Comparison of ENCODE assay signal across 19 cellular contexts in genomic region chr18:55859116-55859515, GRCh38.
DNase-seq lines count a peak whose midpoint lies in the region; ATAC-seq and TF ChIP-seq lines count a peak whose summit lies in the region.
"Had no signal": no experiment of that assay in that cellular context is flagged by ENCODE, and none has a peak within 500 bp of the region (broad histone marks: within the 10 kb centered on the region; RNA-seq: fewer than 3 reads in every experiment).

No MANE protein-coding gene starts in this region.

- CTCF ChIA-PET in MCF 10A (lab: Yijun Ruan, JAX): interaction anchor here (0.6 to 1.6 kb wide), 6 partner anchors 9 to 1801 kb away, joined by 3 to 5 read pairs (median 4); no protein-coding TSS in a partner anchor
- CTCF ChIA-PET in activated CD4-positive, alpha-beta memory T cell treated with anti-CD3 and anti-CD28 coated beads, Interleukin-2, amount 10 ng/mL, durations not matched to agents 7 days and 5 days (lab: Charles Lee): no interaction called here

- TF ChIP-seq EP300 in suprapubic skin (IDR thresholded peaks at IDR 0.05): no peak

- H3K9me3 ChIP-seq in breast epithelium (no peaks in the 10 kb centered on the region), ascending aorta (no peaks in the 10 kb centered on the region), suprapubic skin (no peaks in the 10 kb centered on the region)
- H3K9me3 ChIP-seq: left lung had no signal

- no peaks in the 10 kb centered on the region for H3K9me3 Mint-ChIP-seq in MCF 10A (ENCODE audit: unreplicated experiment)
- H3K9me3 Mint-ChIP-seq in memory B cell: no peaks in the 10 kb centered on the region
- no peaks in the 10 kb centered on the region for H3K9me3 Mint-ChIP-seq in stimulated activated naive B cell treated with anti-CD40 and anti-IgM and Interleukin-4, amounts not matched to agents 10 μg/mL and 1 μg/mL and 100 μg/mL, for 72 hours
- H3K9me3 Mint-ChIP-seq in activated CD4-positive, alpha-beta memory T cell treated with anti-CD3 and anti-CD28 coated beads, Interleukin-2, amount 10 ng/mL, durations not matched to agents 7 days and 5 days: peaks cover 18% of the 10 kb centered on the region
- H3K9me3 Mint-ChIP-seq: GM23338, type B pancreatic cell had no signal

- H3K27me3 Mint-ChIP-seq in MCF 10A (ENCODE audit: insufficient read depth, unreplicated experiment) (no peaks in the 10 kb centered on the region), memory B cell (peaks cover 4% of the 10 kb centered on the region)
- peaks cover 4 to 10% of the 10 kb centered on the region in 2 donors for H3K27me3 Mint-ChIP-seq in stimulated activated naive B cell treated with anti-CD40 and anti-IgM and Interleukin-4, amounts not matched to agents 10 μg/mL and 1 μg/mL and 100 μg/mL, for 72 hours
- no peaks in the 10 kb centered on the region for H3K27me3 Mint-ChIP-seq in activated CD4-positive, alpha-beta memory T cell treated with anti-CD3 and anti-CD28 coated beads, Interleukin-2, amount 10 ng/mL, durations not matched to agents 7 days and 5 days
- H3K27me3 Mint-ChIP-seq: activated T-helper 17 cell treated with anti-CD3 and anti-CD28 coated beads, Interleukin-2, amount 50 U/mL, for 72 hours; naive thymus-derived CD4-positive, alpha-beta T cell; type B pancreatic cell had no signal

- TF ChIP-seq POLR2A in breast epithelium (IDR thresholded peaks at IDR 0.05) (no peak), suprapubic skin (IDR thresholded peaks at IDR 0.05) (no peak)

- H3K4me1 Mint-ChIP-seq in MCF 10A (ENCODE audit: insufficient read depth, unreplicated experiment): peaks cover 41% of the 10 kb centered on the region
- peaks cover 6% of the 10 kb centered on the region for H3K4me1 Mint-ChIP-seq in memory B cell
- peaks cover 2 to 5% of the 10 kb centered on the region in 2 donors for H3K4me1 Mint-ChIP-seq in stimulated activated naive B cell treated with anti-CD40 and anti-IgM and Interleukin-4, amounts not matched to agents 10 μg/mL and 1 μg/mL and 100 μg/mL, for 72 hours
- H3K4me1 Mint-ChIP-seq in activated CD4-positive, alpha-beta memory T cell treated with anti-CD3 and anti-CD28 coated beads, Interleukin-2, amount 10 ng/mL, durations not matched to agents 7 days and 5 days: no peaks in the 10 kb centered on the region
- H3K4me1 Mint-ChIP-seq: activated T-helper 17 cell treated with anti-CD3 and anti-CD28 coated beads, Interleukin-2, amount 50 U/mL, for 72 hours; naive thymus-derived CD4-positive, alpha-beta T cell had no signal

- H3K4me1 ChIP-seq in breast epithelium: no peaks in the 10 kb centered on the region
- no peaks in the 10 kb centered on the region for H3K4me1 ChIP-seq in ascending aorta
- peaks cover 6% of the 10 kb centered on the region for H3K4me1 ChIP-seq in suprapubic skin
- H3K4me1 ChIP-seq: left lung had no signal

- no peak for DNase-seq in breast epithelium (ENCODE audit: low spot score in 2 of 2)
- no peak for DNase-seq in MCF 10A (ENCODE audit: unreplicated experiment)
- no peak for DNase-seq in ascending aorta (ENCODE audit: low spot score in 2 of 2)
- DNase-seq in memory B cell (ENCODE audit: low spot score in 2 of 2): no peak
- no peak for DNase-seq in suprapubic skin (ENCODE audit: low spot score in 2 of 2)
- no peak for DNase-seq in stimulated activated naive B cell treated with anti-CD40 and anti-IgM and Interleukin-4, amounts not matched to agents 10 μg/mL and 1 μg/mL and 100 μg/mL, for 72 hours
- DNase-seq in stimulated activated CD4-positive, alpha-beta T cell treated with anti-CD3 and anti-CD28 coated beads, Interleukin-2, amount 100 ng/mL, for 48 hours: no peak
- DNase-seq in activated CD4-positive, alpha-beta memory T cell treated with anti-CD3 and anti-CD28 coated beads, Interleukin-2, amount 10 ng/mL, durations not matched to agents 7 days and 5 days: no peak
- DNase-seq: activated CD4-positive, alpha-beta T cell treated with anti-CD3 and anti-CD28 coated beads, Interleukin-2, amount 50 U/mL, for 48 hours; amniotic stem cell; left lung; naive thymus-derived CD4-positive, alpha-beta T cell; NCI-H187 treated with DMSO at 0.1 percent for 48 hours; NCI-H510A treated with DMSO at 0.1 percent for 48 hours; PC-9; stimulated activated CD8-positive, alpha-beta memory T cell treated with anti-CD3 and anti-CD28 coated beads, Interleukin-4, amount 100 ng/mL, for 48 hours had no signal

- no peak for ATAC-seq in memory B cell (ENCODE audit: low read depth)
- ATAC-seq in stimulated activated naive B cell treated with anti-CD40 and anti-IgM and Interleukin-4, amounts not matched to agents 10 μg/mL and 1 μg/mL and 100 μg/mL, for 72 hours (replicated peaks): no peak
- ATAC-seq: activated T-helper 17 cell treated with anti-CD3 and anti-CD28 coated beads, Interleukin-2, amount 50 U/mL, for 72 hours; GM23338; left lung; naive thymus-derived CD4-positive, alpha-beta T cell had no signal

- POLR2A ChIA-PET in MCF 10A (lab: Yijun Ruan, JAX): no interaction called here
- POLR2A ChIA-PET in activated CD4-positive, alpha-beta memory T cell treated with anti-CD3 and anti-CD28 coated beads, Interleukin-2, amount 10 ng/mL, durations not matched to agents 7 days and 5 days (lab: Charles Lee): no interaction called here

- TF ChIP-seq CTCF in breast epithelium (IDR thresholded peaks at IDR 0.05) (no peak), MCF 10A (IDR thresholded peaks at IDR 0.05; ENCODE audit: unreplicated experiment) (no peak), ascending aorta (IDR thresholded peaks at IDR 0.05) (no peak), suprapubic skin (IDR thresholded peaks at IDR 0.05) (no peak)

- H3K27me3 ChIP-seq in breast epithelium (no peaks in the 10 kb centered on the region), ascending aorta (no peaks in the 10 kb centered on the region), suprapubic skin (no peaks in the 10 kb centered on the region)
- H3K27me3 ChIP-seq: left lung had no signal

- H3K4me3 Mint-ChIP-seq in MCF 10A (ENCODE audit: unreplicated experiment) (no peak overlapping the region), memory B cell (peak overlapping the region; percentile 59)
- H3K4me3 Mint-ChIP-seq in stimulated activated naive B cell treated with anti-CD40 and anti-IgM and Interleukin-4, amounts not matched to agents 10 μg/mL and 1 μg/mL and 100 μg/mL, for 72 hours: no peak overlapping the region
- H3K4me3 Mint-ChIP-seq in activated CD4-positive, alpha-beta memory T cell treated with anti-CD3 and anti-CD28 coated beads, Interleukin-2, amount 10 ng/mL, durations not matched to agents 7 days and 5 days: no peak overlapping the region
- H3K4me3 Mint-ChIP-seq: activated T-helper 17 cell treated with anti-CD3 and anti-CD28 coated beads, Interleukin-2, amount 50 U/mL, for 72 hours; GM23338; naive thymus-derived CD4-positive, alpha-beta T cell; type B pancreatic cell had no signal

- H3K27ac ChIP-seq in breast epithelium: no peak overlapping the region
- H3K27ac ChIP-seq in ascending aorta: no peak overlapping the region
- no peak overlapping the region for H3K27ac ChIP-seq in suprapubic skin
- H3K27ac ChIP-seq: left lung, PC-9 had no signal

- H3K4me3 ChIP-seq in breast epithelium: peak overlapping the region in 2 of 3 donors; percentile 23 to 26
- H3K4me3 ChIP-seq in ascending aorta: peak overlapping the region; percentile 30 to 57
- peak overlapping the region; percentile 30 for H3K4me3 ChIP-seq in suprapubic skin
- H3K4me3 ChIP-seq: GM23338, left lung, PC-9 had no signal

- H3K27ac Mint-ChIP-seq in MCF 10A (ENCODE audit: low read depth, unreplicated experiment) (no peak overlapping the region), memory B cell (no peak overlapping the region)
- no peak overlapping the region for H3K27ac Mint-ChIP-seq in stimulated activated naive B cell treated with anti-CD40 and anti-IgM and Interleukin-4, amounts not matched to agents 10 μg/mL and 1 μg/mL and 100 μg/mL, for 72 hours
- H3K27ac Mint-ChIP-seq in activated CD4-positive, alpha-beta memory T cell treated with anti-CD3 and anti-CD28 coated beads, Interleukin-2, amount 10 ng/mL, durations not matched to agents 7 days and 5 days: no peak overlapping the region
- H3K27ac Mint-ChIP-seq: activated T-helper 17 cell treated with anti-CD3 and anti-CD28 coated beads, Interleukin-2, amount 50 U/mL, for 72 hours; GM23338; naive thymus-derived CD4-positive, alpha-beta T cell; type B pancreatic cell had no signal

- H3K36me3 Mint-ChIP-seq in MCF 10A (ENCODE audit: insufficient read depth, unreplicated experiment): no peaks in the 10 kb centered on the region
- no peaks in the 10 kb centered on the region for H3K36me3 Mint-ChIP-seq in memory B cell
- peaks cover 0 to 2% of the 10 kb centered on the region in 2 donors for H3K36me3 Mint-ChIP-seq in stimulated activated naive B cell treated with anti-CD40 and anti-IgM and Interleukin-4, amounts not matched to agents 10 μg/mL and 1 μg/mL and 100 μg/mL, for 72 hours
- no peaks in the 10 kb centered on the region for H3K36me3 Mint-ChIP-seq in activated CD4-positive, alpha-beta memory T cell treated with anti-CD3 and anti-CD28 coated beads, Interleukin-2, amount 10 ng/mL, durations not matched to agents 7 days and 5 days (ENCODE audit: low read depth)
- H3K36me3 Mint-ChIP-seq: naive thymus-derived CD4-positive, alpha-beta T cell; type B pancreatic cell had no signal

- H3K36me3 ChIP-seq in breast epithelium (no peaks in the 10 kb centered on the region), ascending aorta (no peaks in the 10 kb centered on the region), suprapubic skin (no peaks in the 10 kb centered on the region)
- H3K36me3 ChIP-seq: left lung had no signal

- BruUV-seq in MCF 10A (replicated peaks; lab: Mats Ljungman, UMichigan): no TSS peak

- 54% methylated on average over 6 of the region's 6 CpGs for WGBS in suprapubic skin

- intact Hi-C loops in breast epithelium (cut with DNase I; ENCODE audit: low total_unique reads) (no loop called here), MCF 10A (cut with micrococcal nuclease) (no loop called here), ascending aorta (cut with DNase I) (no loop called here)
